8 cellular contexts compared by ENCODE assay signal in the genomic region with DNA sequence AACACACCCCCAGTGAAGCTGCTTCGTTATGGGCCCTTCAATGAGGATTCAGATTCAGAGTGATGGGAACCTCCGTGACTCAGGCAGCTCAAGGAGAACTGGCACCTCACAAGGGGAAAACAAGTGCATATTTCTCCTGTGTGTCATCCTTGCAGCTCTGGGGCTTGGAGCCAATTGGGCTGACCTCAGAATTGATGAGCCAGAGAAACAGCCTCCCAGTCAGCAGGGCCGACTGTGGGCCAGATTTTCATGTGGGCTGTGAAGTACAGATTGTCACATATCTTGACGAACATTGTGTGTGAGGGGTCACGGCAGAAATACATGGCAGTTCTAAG.
DNase-seq lines count a peak whose midpoint lies in the region; ATAC-seq lines count a peak whose summit lies in the region.

No MANE protein-coding gene starts in this region.

- no peak for ATAC-seq in HG03460 (IDR thresholded peaks at IDR 0.05; ENCODE audit: unreplicated experiment)

- DNase-seq in 8988T (peak; percentile 45), LHCN-M2 (ENCODE audit: low read depth) (peak; percentile 98), dedifferentiated amniotic fluid mesenchymal stem cell (ENCODE audit: extremely low spot score) (peak; percentile 88), medulla oblongata (ENCODE audit: extremely low spot score) (peak; percentile 31), cerebellar nuclear complex (lab: John Stamatoyannopoulos, UW) (no peak), HuH-7 (ENCODE audit: low spot score) (no peak)
- DNase-seq in stimulated activated CD4-positive, alpha-beta T cell treated with anti-CD3 and anti-CD28 coated beads, Interleukin-1b, Interleukin-23, amount 100 ng/mL, for 48 hours, result no peak

Comparison
In these comparisons a context has a peak if more than half of its experiments do, and no peak if none do; other contexts are left out.
1. DNase-seq: peak in 8988T (single experiment), LHCN-M2 (single experiment), dedifferentiated amniotic fluid mesenchymal stem cell (single experiment) and medulla oblongata (single experiment); none in cerebellar nuclear complex (0 of 2), stimulated activated CD4-positive, alpha-beta T cell treated with anti-CD3 and anti-CD28 coated beads, Interleukin-1b, Interleukin-23, amount 100 ng/mL, for 48 hours (single experiment) and HuH-7 (single experiment).